ENCODE assay signal across 22 cellular contexts in the genomic region with DNA sequence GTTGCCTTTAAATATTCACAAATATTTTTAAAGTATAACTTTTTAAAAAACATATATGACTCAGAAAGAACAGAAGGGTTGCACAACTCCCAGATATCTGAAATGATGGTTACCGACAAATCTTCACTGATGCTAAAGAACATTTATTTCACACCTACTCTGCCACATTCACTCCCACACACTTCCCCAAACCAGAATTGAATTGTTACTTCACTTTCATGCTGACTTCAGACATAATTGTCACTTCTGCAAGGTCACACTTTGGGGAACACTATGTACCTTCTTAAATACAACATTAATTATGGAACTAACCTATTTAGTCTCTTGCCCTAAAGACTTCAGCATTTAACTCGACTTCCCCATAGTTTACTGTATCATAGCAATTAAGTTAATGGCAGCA.
DNase-seq lines count a peak whose midpoint lies in the region; ATAC-seq lines count a peak whose summit lies in the region.
"Had no signal": no experiment of that assay in that cellular context is flagged by ENCODE, and none has a peak within 500 bp of the region (broad histone marks: within the 10 kb centered on the region; RNA-seq: fewer than 3 reads in every experiment).

No MANE protein-coding gene starts in this region.

- H3K4me3 ChIP-seq in trophoblast cell (ENCODE audit: low read depth, low read length) = no peak overlapping the region
- H3K4me3 ChIP-seq: GM23338, HAP-1, K562 had no signal

- no peak overlapping the region for H3K27ac Mint-ChIP-seq in activated CD4-positive, alpha-beta T cell treated with anti-CD3 and anti-CD28 coated beads for 36 hours
- H3K27ac Mint-ChIP-seq: GM23338 had no signal

- no peak overlapping the region for H2AK5ac ChIP-seq in trophoblast cell (ENCODE audit: low read length)

- H3K9me3 ChIP-seq in trophoblast cell (ENCODE audit: insufficient read depth, low read depth, low read length) = no peaks in the 10 kb centered on the region
- H3K9me3 ChIP-seq: HAP-1 had no signal

- H3K18ac ChIP-seq in trophoblast cell (ENCODE audit: low read length) = no peak overlapping the region

- H4K12ac ChIP-seq in trophoblast cell (ENCODE audit: low read depth, low read length) = no peak overlapping the region

- no peaks in the 10 kb centered on the region for H3K27me3 ChIP-seq in trophoblast cell (ENCODE audit: insufficient read depth, low read length)

- H4K91ac ChIP-seq in trophoblast cell (ENCODE audit: low read depth, low read length) = no peak overlapping the region

- no peaks in the 10 kb centered on the region for H3K4me1 ChIP-seq in trophoblast cell (ENCODE audit: control insufficient read depth in 1 of 2, insufficient read depth in 2 of 2, low read length in 2 of 2)
- H3K4me1 ChIP-seq: HAP-1 had no signal

- H3K9me3 Mint-ChIP-seq in activated CD4-positive, alpha-beta T cell treated with anti-CD3 and anti-CD28 coated beads for 36 hours (ENCODE audit: low read depth) = peaks cover 2% of the 10 kb centered on the region

- DNase-seq in activated CD4-positive, alpha-beta T cell treated with anti-CD3 and anti-CD28 coated beads for 36 hours = peak; percentile 11
- no peak for DNase-seq in activated CD4-positive, alpha-beta T cell treated with anti-CD3 and anti-CD28 coated beads, Interleukin-2, amount 50 U/mL, for 48 hours
- peak; percentile 11 for DNase-seq in CD1c-positive myeloid dendritic cell (ENCODE audit: extremely low spot score)
- peak; percentile 56 for DNase-seq in NOMO-1 treated with dmso at 0.1 percent for 144 hours (lab: John Stamatoyannopoulos, UW; ENCODE audit: unreplicated experiment)
- peak; percentile 35 for DNase-seq in inferior parietal cortex (ENCODE audit: extremely low spot score)
- no peak for DNase-seq in trophoblast cell
- DNase-seq: 8988T, MV-4-11, NCI-H1105 treated with DMSO at 0.1 percent for 48 hours, NCI-H2029 treated with DMSO at 0.1 percent for 48 hours, NCI-H226, NCI-H510A treated with DMSO at 0.1 percent for 48 hours, NCI-H748 treated with DMSO at 0.1 percent for 48 hours, OCI-M1, Right ventricle myocardium superior had no signal

- no peak overlapping the region for H3K4me2 ChIP-seq in trophoblast cell (ENCODE audit: low read length)
- H3K4me2 ChIP-seq: GM23338 had no signal

- POLR2A ChIA-PET in activated CD4-positive, alpha-beta T cell treated with anti-CD3 and anti-CD28 coated beads for 36 hours (lab: Charles Lee) = no interaction called here

- no peak overlapping the region for H4K8ac ChIP-seq in trophoblast cell (ENCODE audit: low read depth, low read length)

- no peak overlapping the region for H2BK5ac ChIP-seq in trophoblast cell (ENCODE audit: low read depth, low read length, poor library complexity)

- H3K27me3 Mint-ChIP-seq in activated CD4-positive, alpha-beta T cell treated with anti-CD3 and anti-CD28 coated beads for 36 hours = no peaks in the 10 kb centered on the region

- no peaks in the 10 kb centered on the region for H3K79me2 ChIP-seq in trophoblast cell (ENCODE audit: control insufficient read depth, insufficient read depth, low read length, poor library complexity)

- H3K4ac ChIP-seq in trophoblast cell (ENCODE audit: low read depth, low read length) = no peak overlapping the region

- H3K79me1 ChIP-seq in trophoblast cell (ENCODE audit: low read length) = no peaks in the 10 kb centered on the region

- H3K14ac ChIP-seq in trophoblast cell (ENCODE audit: low read length) = no peak overlapping the region

- CTCF ChIA-PET in activated CD4-positive, alpha-beta T cell treated with anti-CD3 and anti-CD28 coated beads for 36 hours (lab: Charles Lee) = no interaction called here

- no peak overlapping the region for H3K27ac ChIP-seq in trophoblast cell (ENCODE audit: low read depth, low read length)
- H3K27ac ChIP-seq: C4-2B had no signal

- no peak overlapping the region for H2BK12ac ChIP-seq in trophoblast cell (ENCODE audit: low read length)

- peaks cover 9% of the 10 kb centered on the region for H3K4me1 Mint-ChIP-seq in activated CD4-positive, alpha-beta T cell treated with anti-CD3 and anti-CD28 coated beads for 36 hours
- H3K4me1 Mint-ChIP-seq: GM23338 had no signal

- no peaks in the 10 kb centered on the region for H3K36me3 Mint-ChIP-seq in activated CD4-positive, alpha-beta T cell treated with anti-CD3 and anti-CD28 coated beads for 36 hours (ENCODE audit: low read depth)

- no peak overlapping the region for H2BK120ac ChIP-seq in trophoblast cell (ENCODE audit: insufficient read depth, low read length, poor library complexity)

- intact Hi-C loops in activated CD4-positive, alpha-beta T cell treated with anti-CD3 and anti-CD28 coated beads for 36 hours (cut with DNase I, micrococcal nuclease) = no loop called here

- H3K4me3 Mint-ChIP-seq in activated CD4-positive, alpha-beta T cell treated with anti-CD3 and anti-CD28 coated beads for 36 hours = no peak overlapping the region
- H3K4me3 Mint-ChIP-seq: GM23338 had no signal

- ATAC-seq in activated CD4-positive, alpha-beta T cell treated with anti-CD3 and anti-CD28 coated beads for 36 hours = peak; percentile 61
- ATAC-seq in GM18909 (IDR thresholded peaks at IDR 0.05; ENCODE audit: poor library complexity, unreplicated experiment) (no peak), HG02623 (IDR thresholded peaks at IDR 0.05; ENCODE audit: unreplicated experiment) (no peak)
- ATAC-seq: GM23338, HepG2, K562 had no signal

- H3K36me3 ChIP-seq in trophoblast cell (ENCODE audit: control insufficient read depth in 1 of 2, insufficient read depth in 2 of 2, low read length in 2 of 2) = no peaks in the 10 kb centered on the region
- H3K36me3 ChIP-seq: HAP-1 had no signal

- H3K9ac ChIP-seq in trophoblast cell (ENCODE audit: low read length) = no peak overlapping the region

- no peak overlapping the region for H3K23ac ChIP-seq in trophoblast cell (ENCODE audit: low read length)

- no peak overlapping the region for H2AFZ ChIP-seq in trophoblast cell (ENCODE audit: insufficient read depth, low read length, poor library complexity)
- H2AFZ ChIP-seq: GM23338 had no signal

- no CpG with 5 or more reads among the region's 2 CpGs for WGBS in trophoblast cell (ENCODE audit: extremely low coverage, insufficient coverage, insufficient read length)

Comparison
In these comparisons a context has a peak if more than half of its experiments do, and no peak if none do; other contexts are left out.
1. DNase-seq: peak in activated CD4-positive, alpha-beta T cell treated with anti-CD3 and anti-CD28 coated beads for 36 hours (single experiment), CD1c-positive myeloid dendritic cell (single experiment), NOMO-1 treated with dmso at 0.1 percent for 144 hours (single experiment) and inferior parietal cortex (single experiment); none in activated CD4-positive, alpha-beta T cell treated with anti-CD3 and anti-CD28 coated beads, Interleukin-2, amount 50 U/mL, for 48 hours (0 of 2) and trophoblast cell (0 of 2).